1 cellular context compared by ENCODE assay signal in genomic region chr10:102397222-102398171, GRCh38.
TF ChIP-seq lines count a peak whose summit lies in the region.

No MANE protein-coding gene starts in this region.

TF ChIP-seq in K562, 482 proteins besides CTCF, POLR2A, EP300 and RAD21:
- no peak for TF ChIP-seq E2F3 (CRISPR knock-in tag; IDR thresholded peaks at IDR 0.05)
- TF ChIP-seq KLF1 (tag; IDR thresholded peaks at IDR 0.05): no peak
- TF ChIP-seq ATF3 (IDR thresholded peaks at IDR 0.05): peak; percentile 64
- TF ChIP-seq ATF3 (CRISPR knock-in tag; conservative IDR thresholded peaks at IDR 0.05): no peak
- no peak for TF ChIP-seq CEBPG (CRISPR knock-in tag; IDR thresholded peaks at IDR 0.05)
- peak; percentile 42 to 52; a peak in 2 of 4 replicates for TF ChIP-seq CEBPG (tag; conservative IDR thresholded peaks at IDR 0.05 in 1 of 2, IDR thresholded peaks at IDR 0.05 in 1 of 2)
- peak; percentile 51 for TF ChIP-seq CEBPB (tag; IDR thresholded peaks at IDR 0.05)
